19 cellular contexts compared by ENCODE assay signal in genomic region chr13:102708211-102708610, GRCh38. TPM values are rescaled to one million over a fixed set of nuclear protein-coding genes. Genes with fewer than 3 reads are reported as not detected.
A peak's percentile ranks its signal among the peaks of the same experiment; 100 is the strongest.
DNase-seq lines count a peak whose midpoint lies in the region; TF ChIP-seq lines count a peak whose summit lies in the region.
"Had no signal": no experiment of that assay in that cellular context is flagged by ENCODE, and none has a peak within 500 bp of the region (broad histone marks: within the 10 kb centered on the region; RNA-seq: fewer than 3 reads in every experiment).

No MANE protein-coding gene starts in this region.

- intact Hi-C loops in MCF 10A (cut with micrococcal nuclease) (no loop called here), breast epithelium (cut with DNase I; ENCODE audit: low total_unique reads) (no loop called here), Caco-2 (cut with micrococcal nuclease; ENCODE audit: unreplicated experiment) (no loop called here)

- H3K79me2 ChIP-seq in osteoblast (ENCODE audit: insufficient read depth, low read length): no peaks in the 10 kb centered on the region

- no peaks in the 10 kb centered on the region for H3K27me3 Mint-ChIP-seq in MCF 10A (ENCODE audit: insufficient read depth, unreplicated experiment)
- no peaks in the 10 kb centered on the region for H3K27me3 Mint-ChIP-seq in Caco-2 (ENCODE audit: insufficient read depth, unreplicated experiment)

- CTCF ChIA-PET in MCF 10A (lab: Yijun Ruan, JAX) (interaction anchor here (0.6 to 9.3 kb wide), 6 partner anchors 10 to 129 kb away, joined by 3 to 52 read pairs (median 4); no protein-coding TSS in a partner anchor), Caco-2 (lab: Charles Lee) (no interaction called here)

- DNase-seq in MCF 10A (ENCODE audit: unreplicated experiment) (no peak), breast epithelium (ENCODE audit: low spot score in 2 of 2) (no peak), epithelial cell of prostate (ENCODE audit: low read depth, low spot score) (no peak), osteoblast (ENCODE audit: insufficient read length, low spot score, missing footprints) (peak; percentile 8), AML-193 (lab: John Stamatoyannopoulos, UW) (no peak), Caco-2 (no peak), amygdala (lab: John Stamatoyannopoulos, UW) (no peak)
- no peak for DNase-seq in effector memory CD4-positive, alpha-beta T cell
- DNase-seq: 8988T; CD8-positive, alpha-beta memory T cell; GF-D8; GOT3; NCI-H524; NCI-H774; Right ventricle myocardium superior had no signal

- POLR2A ChIA-PET in MCF 10A (lab: Yijun Ruan, JAX) (interaction anchor here (0.6 to 2.2 kb wide), 12 partner anchors 9 to 116 kb away, joined by 3 to 14 read pairs (median 3); partner anchors contain the start of gene TPP2), Caco-2 (lab: Charles Lee) (no interaction called here)

- H3K27ac Mint-ChIP-seq in MCF 10A (ENCODE audit: low read depth, unreplicated experiment): peak overlapping the region; percentile 70
- no peak overlapping the region for H3K27ac Mint-ChIP-seq in Caco-2 (ENCODE audit: unreplicated experiment)

- BruUV-seq in MCF 10A (replicated peaks; lab: Mats Ljungman, UMichigan) (no TSS peak), Caco-2 (replicated peaks; lab: Mats Ljungman, UMichigan) (no TSS peak)

- H3K9me3 ChIP-seq in breast epithelium: no peaks in the 10 kb centered on the region
- no peaks in the 10 kb centered on the region for H3K9me3 ChIP-seq in osteoblast (ENCODE audit: low read depth, low read length)
- H3K9me3 ChIP-seq in effector memory CD4-positive, alpha-beta T cell (ENCODE audit: control insufficient read depth, low read length): no peaks in the 10 kb centered on the region
- H3K9me3 ChIP-seq in Caco-2: no peaks in the 10 kb centered on the region

- TF ChIP-seq POLR2A in breast epithelium (IDR thresholded peaks at IDR 0.05): no peak

- H3K36me3 ChIP-seq in breast epithelium: no peaks in the 10 kb centered on the region
- no peaks in the 10 kb centered on the region for H3K36me3 ChIP-seq in osteoblast (ENCODE audit: insufficient read depth, low read length)
- H3K36me3 ChIP-seq in effector memory CD4-positive, alpha-beta T cell (ENCODE audit: control insufficient read depth, insufficient read depth, low read length): no peaks in the 10 kb centered on the region
- no peaks in the 10 kb centered on the region for H3K36me3 ChIP-seq in Caco-2 (ENCODE audit: control insufficient read depth, insufficient read depth, low read length)

- TF ChIP-seq CTCF in MCF 10A (IDR thresholded peaks at IDR 0.05; ENCODE audit: unreplicated experiment) (no peak), breast epithelium (IDR thresholded peaks at IDR 0.05) (no peak), osteoblast (IDR thresholded peaks at IDR 0.05; ENCODE audit: extremely low read depth, low read depth, low read length) (no peak), Caco-2 (IDR thresholded peaks at IDR 0.05; ENCODE audit: insufficient read depth in 1 of 2, low read depth in 1 of 2, low read length in 1 of 2, severe bottlenecking in 1 of 2, unreplicated experiment in 1 of 2) (no peak)

- no peaks in the 10 kb centered on the region for H3K36me3 Mint-ChIP-seq in MCF 10A (ENCODE audit: insufficient read depth, unreplicated experiment)
- no peaks in the 10 kb centered on the region for H3K36me3 Mint-ChIP-seq in Caco-2 (ENCODE audit: insufficient read depth, unreplicated experiment)

- H3K9me3 Mint-ChIP-seq in MCF 10A (ENCODE audit: unreplicated experiment): no peaks in the 10 kb centered on the region
- no peaks in the 10 kb centered on the region for H3K9me3 Mint-ChIP-seq in Caco-2 (ENCODE audit: unreplicated experiment)

- H3K4me3 ChIP-seq in breast epithelium (no peak overlapping the region), osteoblast (ENCODE audit: insufficient read depth, low read length) (no peak overlapping the region), Caco-2 (ENCODE audit: low read depth, low read length) (no peak overlapping the region)
- H3K4me3 ChIP-seq in effector memory CD4-positive, alpha-beta T cell (ENCODE audit: insufficient read depth, low read depth, low read length, poor library complexity, severe bottlenecking): no peak overlapping the region

- H3K27ac ChIP-seq in breast epithelium: no peak overlapping the region
- peak overlapping the region; percentile 55 for H3K27ac ChIP-seq in epithelial cell of prostate
- H3K27ac ChIP-seq in osteoblast (ENCODE audit: low read depth, low read length): no peak overlapping the region
- no peak overlapping the region for H3K27ac ChIP-seq in effector memory CD4-positive, alpha-beta T cell (ENCODE audit: insufficient read depth, low read length, poor library complexity, severe bottlenecking)
- H3K27ac ChIP-seq: C4-2B, KMS-11 had no signal

- H3K4me2 ChIP-seq in osteoblast (ENCODE audit: insufficient read depth, low read length): peak overlapping the region; percentile 26
- H3K4me2 ChIP-seq: KMS-11 had no signal

- no peaks in the 10 kb centered on the region for H4K20me1 ChIP-seq in osteoblast (ENCODE audit: insufficient read depth, low read length)

- H3K4me1 Mint-ChIP-seq in MCF 10A (ENCODE audit: insufficient read depth, unreplicated experiment): peaks cover 40% of the 10 kb centered on the region
- peaks cover 26% of the 10 kb centered on the region for H3K4me1 Mint-ChIP-seq in Caco-2 (ENCODE audit: low read depth, unreplicated experiment)
- H3K4me1 Mint-ChIP-seq: CD8-positive, alpha-beta memory T cell had no signal

- no peaks in the 10 kb centered on the region for H3K27me3 ChIP-seq in breast epithelium
- H3K27me3 ChIP-seq in osteoblast (ENCODE audit: insufficient read depth, low read length): no peaks in the 10 kb centered on the region
- H3K27me3 ChIP-seq in effector memory CD4-positive, alpha-beta T cell (replicated peaks; ENCODE audit: control insufficient read depth, insufficient read depth, low read length, poor library complexity, severe bottlenecking): no peaks in the 10 kb centered on the region
- no peaks in the 10 kb centered on the region for H3K27me3 ChIP-seq in Caco-2 (replicated peaks; ENCODE audit: control insufficient read depth, insufficient read depth, low read length)

- H3K4me3 Mint-ChIP-seq in MCF 10A (ENCODE audit: unreplicated experiment) (no peak overlapping the region), Caco-2 (ENCODE audit: unreplicated experiment) (no peak overlapping the region)
- H3K4me3 Mint-ChIP-seq: CD8-positive, alpha-beta memory T cell had no signal

- H3K4me1 ChIP-seq in breast epithelium (no peaks in the 10 kb centered on the region), osteoblast (ENCODE audit: insufficient read depth, low read length) (peaks cover 37% of the 10 kb centered on the region), Caco-2 (peaks cover 27% of the 10 kb centered on the region)
- no peaks in the 10 kb centered on the region for H3K4me1 ChIP-seq in effector memory CD4-positive, alpha-beta T cell (ENCODE audit: control insufficient read depth, insufficient read depth, low read length, poor library complexity, severe bottlenecking)

- H2AFZ ChIP-seq in osteoblast (ENCODE audit: low read length): no peak overlapping the region

RNA-seq across cellular contexts. Expression of gene METTL21C, which starts 13.4 kb away (rescaled TPM):
- not detected in 2 replicates for total RNA-seq in MCF 10A (2022)
- total RNA-seq in breast epithelium: not detected
- total RNA-seq in osteoblast: not detected in 2 replicates
- not detected in 2 replicates for total RNA-seq in Caco-2 (2022)
- total RNA-seq: CD8-positive, alpha-beta memory T cell; Daoy; OCI-LY7; Right ventricle myocardium superior had no signal
